Comparison of ENCODE assay signal across 8 cellular contexts in genomic region chr11:65426839-65427690, GRCh38. TPM values are rescaled to one million over a fixed set of nuclear protein-coding genes. Genes with fewer than 3 reads are reported as not detected.
DNase-seq lines count a peak whose midpoint lies in the region; ATAC-seq and TF ChIP-seq lines count a peak whose summit lies in the region.

No MANE protein-coding gene starts in this region.

- peak overlapping the region; percentile 6 for H3K4me2 ChIP-seq in mesendoderm (ENCODE audit: low read length)

- H3K27me3 ChIP-seq in colonic mucosa (no peaks in the 10 kb centered on the region), mesendoderm (ENCODE audit: insufficient read depth, low read length, poor library complexity) (no peaks in the 10 kb centered on the region), tibial nerve (no peaks in the 10 kb centered on the region)

- H3K79me2 ChIP-seq in mesendoderm (ENCODE audit: control insufficient read depth, insufficient read depth, low read length), result peaks cover 50% of the 10 kb centered on the region

- H3K27me3 Mint-ChIP-seq in T-helper 2 cell treated with Interferon-gamma antibody and Interleukin-4, amounts not matched to agents 5 μg/mL and 100 μg/mL, for 36 hours (ENCODE audit: low read depth), result peaks cover 20% of the 10 kb centered on the region

- H3K4ac ChIP-seq in mesendoderm (ENCODE audit: low read depth, low read length), result no peak overlapping the region

- peak overlapping the region; percentile 24 for H2BK5ac ChIP-seq in mesendoderm (ENCODE audit: low read length)

- no peaks in the 10 kb centered on the region for H3K36me3 ChIP-seq in colonic mucosa
- H3K36me3 ChIP-seq in mesendoderm (ENCODE audit: control insufficient read depth, insufficient read depth, low read length), result no peaks in the 10 kb centered on the region
- peaks cover 2 to 57% (median 12%) of the 10 kb centered on the region in 3 donors for H3K36me3 ChIP-seq in tibial nerve

- H3K4me3 Mint-ChIP-seq in T-helper 2 cell treated with Interferon-gamma antibody and Interleukin-4, amounts not matched to agents 5 μg/mL and 100 μg/mL, for 36 hours, result peak overlapping the region; percentile 95

- DNase-seq in NCI-H2227 (lab: John Stamatoyannopoulos, UW; ENCODE audit: unreplicated experiment) (peak; percentile 66), NCI-H2227 treated with DMSO at 0.1 percent for 48 hours (lab: John Stamatoyannopoulos, UW) (no peak), colonic mucosa (peak; percentile 70), mesendoderm (peak; percentile 83), tibial nerve (ENCODE audit: low spot score in 2 of 2) (peak in 1 of 2 donors; percentile 55), NCI-H748 treated with DMSO at 0.1 percent for 48 hours (lab: John Stamatoyannopoulos, UW) (no peak)
- no peak for DNase-seq in T-helper 2 cell treated with Interferon-gamma antibody and Interleukin-4, amounts not matched to agents 5 μg/mL and 100 μg/mL, for 36 hours (ENCODE audit: low spot score)

- H3K4me1 Mint-ChIP-seq in T-helper 2 cell treated with Interferon-gamma antibody and Interleukin-4, amounts not matched to agents 5 μg/mL and 100 μg/mL, for 36 hours (ENCODE audit: low read depth), result peaks cover 73% of the 10 kb centered on the region

- H3K9me3 Mint-ChIP-seq in T-helper 2 cell treated with Interferon-gamma antibody and Interleukin-4, amounts not matched to agents 5 μg/mL and 100 μg/mL, for 36 hours, result no peaks in the 10 kb centered on the region

- H2BK120ac ChIP-seq in mesendoderm (ENCODE audit: low read depth, low read length), result no peak overlapping the region

- H3K4me1 ChIP-seq in colonic mucosa (peaks cover 1% of the 10 kb centered on the region), mesendoderm (ENCODE audit: control insufficient read depth, low read depth, low read length) (peaks cover 30% of the 10 kb centered on the region), tibial nerve (peaks cover 0 to 53% (median 37%) of the 10 kb centered on the region in 4 donors)

- H3K4me3 ChIP-seq in colonic mucosa (peak overlapping the region; percentile 72), mesendoderm (ENCODE audit: low read length) (no peak overlapping the region), tibial nerve (peak overlapping the region; percentile 71 to 89 (median 80))

- peak overlapping the region; percentile 12 for H3K56ac ChIP-seq in mesendoderm (ENCODE audit: low read length)

- H4K8ac ChIP-seq in mesendoderm (ENCODE audit: low read depth, low read length), result no peak overlapping the region

- peak overlapping the region; percentile 80 to 100 for H3K9ac ChIP-seq in colonic mucosa (ENCODE audit: low read depth in 2 of 2, low read length in 2 of 2)
- peak overlapping the region; percentile 23 for H3K9ac ChIP-seq in mesendoderm (ENCODE audit: low read length)

- no peak overlapping the region for H4K5ac ChIP-seq in mesendoderm (ENCODE audit: low read length)

- no peak overlapping the region for H3K18ac ChIP-seq in mesendoderm (ENCODE audit: low read length)

- ATAC-seq in GM21381 (IDR thresholded peaks at IDR 0.05; ENCODE audit: unreplicated experiment), result no peak

- WGBS in mesendoderm (ENCODE audit: extremely low coverage, insufficient coverage, low lambda C conversion rate), result no CpG with 5 or more reads among the region's 10 CpGs
- WGBS in tibial nerve, 2 donors, result 13 to 14% methylated on average over 10 of the region's 10 CpGs

- peak in 1 of 2 donors; percentile 58 for TF ChIP-seq EP300 in tibial nerve (IDR thresholded peaks at IDR 0.05)

- peak in 1 of 2 donors; percentile 50 for TF ChIP-seq POLR2A in tibial nerve (IDR thresholded peaks at IDR 0.05)

- peaks cover 24% of the 10 kb centered on the region for H3K79me1 ChIP-seq in mesendoderm (ENCODE audit: low read length)

- H2BK15ac ChIP-seq in mesendoderm (replicated peaks; ENCODE audit: low read depth), result no peak overlapping the region

- H3K23ac ChIP-seq in mesendoderm (ENCODE audit: low read length), result no peak overlapping the region

- intact Hi-C loops in colonic mucosa (cut with DNase I), result no loop called here

- peak overlapping the region; percentile 98 for H3K27ac Mint-ChIP-seq in T-helper 2 cell treated with Interferon-gamma antibody and Interleukin-4, amounts not matched to agents 5 μg/mL and 100 μg/mL, for 36 hours

- TF ChIP-seq CTCF in colonic mucosa (IDR thresholded peaks at IDR 0.05) (no peak), tibial nerve (IDR thresholded peaks at IDR 0.05) (no peak)

- H3K36me3 Mint-ChIP-seq in T-helper 2 cell treated with Interferon-gamma antibody and Interleukin-4, amounts not matched to agents 5 μg/mL and 100 μg/mL, for 36 hours (ENCODE audit: low read depth), result peaks cover 80% of the 10 kb centered on the region

- H3K27ac ChIP-seq in colonic mucosa, result peak overlapping the region; percentile 100
- H3K27ac ChIP-seq in mesendoderm (ENCODE audit: low read depth, low read length), result no peak overlapping the region
- peak overlapping the region; percentile 98 to 100 (median 99) for H3K27ac ChIP-seq in tibial nerve

- no peak overlapping the region for H2AK5ac ChIP-seq in mesendoderm (ENCODE audit: low read length)

- no peaks in the 10 kb centered on the region for H3K9me3 ChIP-seq in colonic mucosa
- H3K9me3 ChIP-seq in tibial nerve, result no peaks in the 10 kb centered on the region

RNA-seq across cellular contexts. Expression of gene NEAT1, which starts 4.5 kb away (rescaled TPM):
- total RNA-seq in colonic mucosa (100 to 1,000 TPM; 269 to 502 TPM), tibial nerve (100 to 1,000 TPM; 427 to 571 (median 461) TPM)
- 3.7 TPM for polyA plus RNA-seq in mesendoderm (2013, experiment 1 of 2)
- 4.5 TPM for polyA plus RNA-seq in mesendoderm (2013, experiment 2 of 2)

RNA-seq across cellular contexts. Expression of gene FRMD8, which starts 40.6 kb away (rescaled TPM):
- total RNA-seq in colonic mucosa (10 to 100 TPM; 30.7 to 43.9 TPM), tibial nerve (100 to 1,000 TPM in 3 of 4 donors, 10 to 100 TPM in 1; 96.5 to 226 (median 128) TPM)
- 10.9 TPM for polyA plus RNA-seq in mesendoderm (2013, experiment 1 of 2)
- 10.4 TPM for polyA plus RNA-seq in mesendoderm (2013, experiment 2 of 2)

RNA-seq across cellular contexts. Expression of gene SLC25A45, which starts 44.6 kb away (rescaled TPM):
- total RNA-seq in colonic mucosa, result 1 to 10 TPM; 4.4 to 6.9 TPM
- 0.95 TPM for polyA plus RNA-seq in mesendoderm (2013, experiment 1 of 2)
- polyA plus RNA-seq in mesendoderm (2013, experiment 2 of 2), result 0.76 TPM
- 10 to 100 TPM in 2 of 4 donors, 1 to 10 TPM in 2; 1.8 to 22.5 (median 8.5) TPM for total RNA-seq in tibial nerve

Comparison
In these comparisons a context has a peak if more than half of its experiments do, and no peak if none do; other contexts are left out.
1. DNase-seq: peak in NCI-H2227 (single experiment), colonic mucosa (single experiment) and mesendoderm (single experiment); none in NCI-H2227 treated with DMSO at 0.1 percent for 48 hours (single experiment), T-helper 2 cell treated with Interferon-gamma antibody and Interleukin-4, amounts not matched to agents 5 μg/mL and 100 μg/mL, for 36 hours (single experiment) and NCI-H748 treated with DMSO at 0.1 percent for 48 hours (single experiment).